Comparison of ENCODE assay signal across 1 cellular context in the genomic region with DNA sequence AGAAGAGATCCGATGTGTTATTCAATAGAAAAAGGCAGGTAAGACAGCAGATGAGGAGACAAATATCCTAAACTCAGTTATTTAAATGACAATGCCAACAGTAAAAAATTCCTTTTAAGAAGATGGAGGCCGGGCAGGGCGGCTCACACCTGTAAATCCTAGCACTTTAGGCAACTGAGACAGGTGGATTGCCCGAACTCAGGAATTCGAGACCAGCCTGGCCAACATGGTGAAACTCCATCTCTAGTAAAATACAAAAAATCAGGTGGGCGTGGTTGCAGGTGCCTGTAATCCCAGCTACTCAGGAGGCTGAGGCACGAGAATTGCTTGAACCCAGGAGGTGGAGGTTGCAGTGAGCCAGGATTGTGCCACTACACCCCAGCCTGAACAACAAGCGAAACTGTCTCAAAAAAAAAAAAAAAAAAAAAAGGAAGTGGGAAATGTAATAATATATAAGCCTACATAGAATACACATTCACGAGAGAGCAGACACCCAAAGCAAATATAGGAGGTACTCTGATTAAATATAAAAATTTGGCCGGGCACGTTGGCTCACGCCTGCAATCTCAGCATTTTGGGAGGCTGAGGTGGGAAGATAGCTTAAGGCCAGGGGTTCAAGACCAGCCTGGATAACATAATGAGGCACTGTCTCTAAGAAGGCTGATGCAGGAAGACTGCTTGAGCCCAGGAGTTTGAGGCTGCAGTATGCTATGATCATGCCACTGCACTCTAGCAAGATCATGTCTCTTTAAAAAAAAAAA.
TF ChIP-seq lines count a peak whose summit lies in the region.

No MANE protein-coding gene starts in this region.

TF ChIP-seq in HepG2, 621 proteins besides CTCF, POLR2A, EP300 and RAD21:
- TF ChIP-seq GFI1 (CRISPR knock-in tag; IDR thresholded peaks at IDR 0.05; ENCODE audit: borderline replicate concordance) (no peak), ZNF792 (CRISPR knock-in tag; IDR thresholded peaks at IDR 0.05) (no peak), ZNF468 (CRISPR knock-in tag; IDR thresholded peaks at IDR 0.05) (no peak), CEBPB (IDR thresholded peaks at IDR 0.05; ENCODE audit: borderline replicate concordance, low read depth, low read length) (no peak), ZNF678 (CRISPR knock-in tag; IDR thresholded peaks at IDR 0.05) (no peak), ZFP36L2 (CRISPR knock-in tag; IDR thresholded peaks at IDR 0.05) (no peak), ADNP (CRISPR knock-in tag; IDR thresholded peaks at IDR 0.05) (no peak), ZFY (CRISPR knock-in tag; IDR thresholded peaks at IDR 0.05) (no peak), SP2 (CRISPR knock-in tag; IDR thresholded peaks at IDR 0.05) (no peak), CENPT (CRISPR knock-in tag; IDR thresholded peaks at IDR 0.05; ENCODE audit: low read depth) (no peak), ZNF7 (CRISPR knock-in tag; IDR thresholded peaks at IDR 0.05) (no peak), ERF (CRISPR knock-in tag; IDR thresholded peaks at IDR 0.05) (no peak), ZNF367 (CRISPR knock-in tag; IDR thresholded peaks at IDR 0.05; ENCODE audit: borderline replicate concordance) (no peak)
- TF ChIP-seq, protein P1, sequence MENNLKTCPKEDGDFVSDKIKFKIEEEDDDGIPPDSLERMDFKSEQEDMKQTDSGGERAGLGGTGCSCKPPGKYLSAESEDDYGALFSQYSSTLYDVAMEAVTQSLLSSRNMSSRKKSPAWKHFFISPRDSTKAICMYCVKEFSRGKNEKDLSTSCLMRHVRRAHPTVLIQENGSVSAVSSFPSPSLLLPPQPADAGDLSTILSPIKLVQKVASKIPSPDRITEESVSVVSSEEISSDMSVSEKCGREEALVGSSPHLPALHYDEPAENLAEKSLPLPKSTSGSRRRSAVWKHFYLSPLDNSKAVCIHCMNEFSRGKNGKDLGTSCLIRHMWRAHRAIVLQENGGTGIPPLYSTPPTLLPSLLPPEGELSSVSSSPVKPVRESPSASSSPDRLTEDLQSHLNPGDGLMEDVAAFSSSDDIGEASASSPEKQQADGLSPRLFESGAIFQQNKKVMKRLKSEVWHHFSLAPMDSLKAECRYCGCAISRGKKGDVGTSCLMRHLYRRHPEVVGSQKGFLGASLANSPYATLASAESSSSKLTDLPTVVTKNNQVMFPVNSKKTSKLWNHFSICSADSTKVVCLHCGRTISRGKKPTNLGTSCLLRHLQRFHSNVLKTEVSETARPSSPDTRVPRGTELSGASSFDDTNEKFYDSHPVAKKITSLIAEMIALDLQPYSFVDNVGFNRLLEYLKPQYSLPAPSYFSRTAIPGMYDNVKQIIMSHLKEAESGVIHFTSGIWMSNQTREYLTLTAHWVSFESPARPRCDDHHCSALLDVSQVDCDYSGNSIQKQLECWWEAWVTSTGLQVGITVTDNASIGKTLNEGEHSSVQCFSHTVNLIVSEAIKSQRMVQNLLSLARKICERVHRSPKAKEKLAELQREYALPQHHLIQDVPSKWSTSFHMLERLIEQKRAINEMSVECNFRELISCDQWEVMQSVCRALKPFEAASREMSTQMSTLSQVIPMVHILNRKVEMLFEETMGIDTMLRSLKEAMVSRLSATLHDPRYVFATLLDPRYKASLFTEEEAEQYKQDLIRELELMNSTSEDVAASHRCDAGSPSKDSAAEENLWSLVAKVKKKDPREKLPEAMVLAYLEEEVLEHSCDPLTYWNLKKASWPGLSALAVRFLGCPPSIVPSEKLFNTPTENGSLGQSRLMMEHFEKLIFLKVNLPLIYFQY (CRISPR knock-in tag; IDR thresholded peaks at IDR 0.05; ENCODE audit: borderline replicate concordance), result no peak
- TF ChIP-seq, protein P2, sequence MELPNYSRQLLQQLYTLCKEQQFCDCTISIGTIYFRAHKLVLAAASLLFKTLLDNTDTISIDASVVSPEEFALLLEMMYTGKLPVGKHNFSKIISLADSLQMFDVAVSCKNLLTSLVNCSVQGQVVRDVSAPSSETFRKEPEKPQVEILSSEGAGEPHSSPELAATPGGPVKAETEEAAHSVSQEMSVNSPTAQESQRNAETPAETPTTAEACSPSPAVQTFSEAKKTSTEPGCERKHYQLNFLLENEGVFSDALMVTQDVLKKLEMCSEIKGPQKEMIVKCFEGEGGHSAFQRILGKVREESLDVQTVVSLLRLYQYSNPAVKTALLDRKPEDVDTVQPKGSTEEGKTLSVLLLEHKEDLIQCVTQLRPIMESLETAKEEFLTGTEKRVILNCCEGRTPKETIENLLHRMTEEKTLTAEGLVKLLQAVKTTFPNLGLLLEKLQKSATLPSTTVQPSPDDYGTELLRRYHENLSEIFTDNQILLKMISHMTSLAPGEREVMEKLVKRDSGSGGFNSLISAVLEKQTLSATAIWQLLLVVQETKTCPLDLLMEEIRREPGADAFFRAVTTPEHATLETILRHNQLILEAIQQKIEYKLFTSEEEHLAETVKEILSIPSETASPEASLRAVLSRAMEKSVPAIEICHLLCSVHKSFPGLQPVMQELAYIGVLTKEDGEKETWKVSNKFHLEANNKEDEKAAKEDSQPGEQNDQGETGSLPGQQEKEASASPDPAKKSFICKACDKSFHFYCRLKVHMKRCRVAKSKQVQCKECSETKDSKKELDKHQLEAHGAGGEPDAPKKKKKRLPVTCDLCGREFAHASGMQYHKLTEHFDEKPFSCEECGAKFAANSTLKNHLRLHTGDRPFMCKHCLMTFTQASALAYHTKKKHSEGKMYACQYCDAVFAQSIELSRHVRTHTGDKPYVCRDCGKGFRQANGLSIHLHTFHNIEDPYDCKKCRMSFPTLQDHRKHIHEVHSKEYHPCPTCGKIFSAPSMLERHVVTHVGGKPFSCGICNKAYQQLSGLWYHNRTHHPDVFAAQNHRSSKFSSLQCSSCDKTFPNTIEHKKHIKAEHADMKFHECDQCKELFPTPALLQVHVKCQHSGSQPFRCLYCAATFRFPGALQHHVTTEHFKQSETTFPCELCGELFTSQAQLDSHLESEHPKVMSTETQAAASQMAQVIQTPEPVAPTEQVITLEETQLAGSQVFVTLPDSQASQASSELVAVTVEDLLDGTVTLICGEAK (IDR thresholded peaks at IDR 0.05), result no peak
- TF ChIP-seq, protein P2 (CRISPR knock-in tag; IDR thresholded peaks at IDR 0.05), result no peak
- TF ChIP-seq, protein P3, sequence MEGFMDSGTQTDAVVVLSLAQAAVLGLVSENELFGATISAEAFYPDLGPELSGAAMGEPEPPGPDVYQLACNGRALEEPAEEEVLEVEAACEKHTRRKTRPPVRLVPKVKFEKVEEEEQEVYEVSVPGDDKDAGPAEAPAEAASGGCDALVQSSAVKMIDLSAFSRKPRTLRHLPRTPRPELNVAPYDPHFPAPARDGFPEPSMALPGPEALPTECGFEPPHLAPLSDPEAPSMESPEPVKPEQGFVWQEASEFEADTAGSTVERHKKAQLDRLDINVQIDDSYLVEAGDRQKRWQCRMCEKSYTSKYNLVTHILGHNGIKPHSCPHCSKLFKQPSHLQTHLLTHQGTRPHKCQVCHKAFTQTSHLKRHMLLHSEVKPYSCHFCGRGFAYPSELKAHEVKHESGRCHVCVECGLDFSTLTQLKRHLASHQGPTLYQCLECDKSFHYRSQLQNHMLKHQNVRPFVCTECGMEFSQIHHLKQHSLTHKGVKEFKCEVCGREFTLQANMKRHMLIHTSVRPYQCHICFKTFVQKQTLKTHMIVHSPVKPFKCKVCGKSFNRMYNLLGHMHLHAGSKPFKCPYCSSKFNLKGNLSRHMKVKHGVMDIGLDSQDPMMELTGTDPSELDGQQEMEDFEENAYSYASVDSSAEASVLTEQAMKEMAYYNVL (CRISPR knock-in tag; IDR thresholded peaks at IDR 0.05; ENCODE audit: borderline replicate concordance), result no peak
- TF ChIP-seq, protein P4, sequence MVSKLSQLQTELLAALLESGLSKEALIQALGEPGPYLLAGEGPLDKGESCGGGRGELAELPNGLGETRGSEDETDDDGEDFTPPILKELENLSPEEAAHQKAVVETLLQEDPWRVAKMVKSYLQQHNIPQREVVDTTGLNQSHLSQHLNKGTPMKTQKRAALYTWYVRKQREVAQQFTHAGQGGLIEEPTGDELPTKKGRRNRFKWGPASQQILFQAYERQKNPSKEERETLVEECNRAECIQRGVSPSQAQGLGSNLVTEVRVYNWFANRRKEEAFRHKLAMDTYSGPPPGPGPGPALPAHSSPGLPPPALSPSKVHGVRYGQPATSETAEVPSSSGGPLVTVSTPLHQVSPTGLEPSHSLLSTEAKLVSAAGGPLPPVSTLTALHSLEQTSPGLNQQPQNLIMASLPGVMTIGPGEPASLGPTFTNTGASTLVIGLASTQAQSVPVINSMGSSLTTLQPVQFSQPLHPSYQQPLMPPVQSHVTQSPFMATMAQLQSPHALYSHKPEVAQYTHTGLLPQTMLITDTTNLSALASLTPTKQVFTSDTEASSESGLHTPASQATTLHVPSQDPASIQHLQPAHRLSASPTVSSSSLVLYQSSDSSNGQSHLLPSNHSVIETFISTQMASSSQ (IDR thresholded peaks at IDR 0.05; ENCODE audit: low read depth), result no peak
- TF ChIP-seq, protein P4 (CRISPR knock-in tag; IDR thresholded peaks at IDR 0.05; ENCODE audit: borderline replicate concordance), result no peak
TF ChIP-seq in HepG2: peak in this region for 0.
